In genomic region chr6:3640868-3641267, GRCh38 we compare ENCODE assay signal across 1 cellular context.
A peak's percentile ranks its signal among the peaks of the same experiment; 100 is the strongest.
TF ChIP-seq lines count a peak whose summit lies in the region.

No MANE protein-coding gene starts in this region.

TF ChIP-seq in K562, 482 proteins besides CTCF, POLR2A, EP300 and RAD21 (continued from another document):
- TF ChIP-seq, protein P1, sequence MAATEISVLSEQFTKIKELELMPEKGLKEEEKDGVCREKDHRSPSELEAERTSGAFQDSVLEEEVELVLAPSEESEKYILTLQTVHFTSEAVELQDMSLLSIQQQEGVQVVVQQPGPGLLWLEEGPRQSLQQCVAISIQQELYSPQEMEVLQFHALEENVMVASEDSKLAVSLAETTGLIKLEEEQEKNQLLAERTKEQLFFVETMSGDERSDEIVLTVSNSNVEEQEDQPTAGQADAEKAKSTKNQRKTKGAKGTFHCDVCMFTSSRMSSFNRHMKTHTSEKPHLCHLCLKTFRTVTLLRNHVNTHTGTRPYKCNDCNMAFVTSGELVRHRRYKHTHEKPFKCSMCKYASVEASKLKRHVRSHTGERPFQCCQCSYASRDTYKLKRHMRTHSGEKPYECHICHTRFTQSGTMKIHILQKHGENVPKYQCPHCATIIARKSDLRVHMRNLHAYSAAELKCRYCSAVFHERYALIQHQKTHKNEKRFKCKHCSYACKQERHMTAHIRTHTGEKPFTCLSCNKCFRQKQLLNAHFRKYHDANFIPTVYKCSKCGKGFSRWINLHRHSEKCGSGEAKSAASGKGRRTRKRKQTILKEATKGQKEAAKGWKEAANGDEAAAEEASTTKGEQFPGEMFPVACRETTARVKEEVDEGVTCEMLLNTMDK (IDR thresholded peaks at IDR 0.05; ENCODE audit: borderline replicate concordance, insufficient read depth, low read depth, low read length, poor library complexity, severe bottlenecking), result no peak
- TF ChIP-seq TGIF2 (CRISPR knock-in tag; IDR thresholded peaks at IDR 0.05) (no peak), SRSF9 (IDR thresholded peaks at IDR 0.05; ENCODE audit: borderline replicate concordance, low read depth, low read length) (no peak), ZNF217 (CRISPR knock-in tag; IDR thresholded peaks at IDR 0.05) (no peak), CREBBP (IDR thresholded peaks at IDR 0.05; ENCODE audit: low read depth, low read length) (no peak), XRCC5 (IDR thresholded peaks at IDR 0.05; ENCODE audit: low read depth, low read length) (no peak), SRSF7 (optimal IDR thresholded peaks at IDR 0.05; ENCODE audit: low read depth, low read length) (no peak), C11orf30 (IDR thresholded peaks at IDR 0.05; ENCODE audit: low read depth) (peak; percentile 51; the same call in 1 of the 2 replicates), MAFF (IDR thresholded peaks at IDR 0.05; ENCODE audit: low read length) (0 out of 2 replicates have a peak, but pooled peaks have one; percentile 7)
